ENCODE assay signal across 9 cellular contexts in the genomic region with DNA sequence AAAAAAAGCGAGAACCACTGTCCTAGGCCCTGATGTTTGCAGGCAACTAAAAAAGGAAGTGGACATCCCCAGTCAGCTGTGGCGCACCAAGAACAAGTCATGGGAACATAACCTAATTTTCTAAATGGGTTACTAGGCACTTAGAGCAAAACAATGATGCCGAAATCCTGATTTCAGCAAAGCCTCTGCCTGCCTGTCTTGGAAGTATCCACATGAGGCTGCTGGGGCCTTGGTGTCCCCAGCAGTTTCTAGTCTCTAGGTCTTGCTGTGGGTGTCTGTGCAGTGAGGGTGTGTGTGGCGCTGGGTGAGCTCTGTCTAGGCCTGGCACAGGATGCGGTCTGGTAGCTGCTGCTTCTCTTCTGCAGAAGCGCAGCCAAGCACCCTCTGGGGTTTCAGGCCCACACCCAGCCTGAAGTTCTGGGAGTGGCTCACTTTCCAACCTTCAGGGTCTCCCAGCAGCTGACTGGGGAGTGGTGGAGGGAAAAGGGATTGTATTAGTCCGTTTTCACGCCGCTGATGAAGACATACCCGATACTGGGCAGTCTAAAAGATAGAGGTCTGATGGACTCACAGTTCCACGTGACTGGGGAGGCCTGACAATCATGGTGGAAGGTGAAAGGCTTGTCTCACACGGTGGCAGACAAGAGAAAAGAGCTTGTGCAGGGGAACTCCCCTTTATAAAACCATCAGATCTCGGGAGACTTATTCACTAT. TPM values are rescaled to one million over a fixed set of nuclear protein-coding genes. Genes with fewer than 3 reads are reported as not detected.
DNase-seq lines count a peak whose midpoint lies in the region; ATAC-seq lines count a peak whose summit lies in the region.
"Had no signal": no experiment of that assay in that cellular context is flagged by ENCODE, and none has a peak within 500 bp of the region (broad histone marks: within the 10 kb centered on the region; RNA-seq: fewer than 3 reads in every experiment).

No MANE protein-coding gene starts in this region.

- peak; percentile 26 for DNase-seq in SKM-1 treated with dmso at 0.1 percent for 144 hours (lab: John Stamatoyannopoulos, UW; ENCODE audit: unreplicated experiment)
- no peak for DNase-seq in SKM-1 (lab: John Stamatoyannopoulos, UW; ENCODE audit: unreplicated experiment)
- peak; percentile 32 for DNase-seq in activated T-cell treated with anti-CD3 and anti-CD28 coated beads for 24 hours (ENCODE audit: low read depth)
- peak; percentile 22 for DNase-seq in naive B cell
- DNase-seq in stimulated activated naive CD8-positive, alpha-beta T cell treated with anti-CD3 and anti-CD28 coated beads, Interleukin-15, Interleukin-2, amounts not matched to agents 100 U/mL and 50 U/mL, for 24 hours, result peak; percentile 56
- no peak for DNase-seq in midbrain (lab: John Stamatoyannopoulos, UW)

- peaks cover 6 to 31% (median 14%) of the 10 kb centered on the region in 3 donors for H3K4me1 Mint-ChIP-seq in naive B cell

- no peaks in the 10 kb centered on the region for H3K36me3 Mint-ChIP-seq in naive B cell

- peak; percentile 87 to 95 for ATAC-seq in naive B cell (ENCODE audit: low read depth in 2 of 2)
- peak; percentile 86 for ATAC-seq in stimulated activated naive CD8-positive, alpha-beta T cell treated with anti-CD3 and anti-CD28 coated beads, Interleukin-15, Interleukin-2, amounts not matched to agents 100 U/mL and 50 U/mL, for 24 hours
- no peak for ATAC-seq in HG03095 (IDR thresholded peaks at IDR 0.05; ENCODE audit: unreplicated experiment)
- no peak for ATAC-seq in HG02571 (IDR thresholded peaks at IDR 0.05; ENCODE audit: unreplicated experiment)

- H3K27ac Mint-ChIP-seq in naive B cell, result peak overlapping the region; percentile 66 to 95 (median 90)
- H3K27ac Mint-ChIP-seq: progenitor cell of endocrine pancreas had no signal

- peaks cover 0 to 2% (median 0%) of the 10 kb centered on the region in 7 donors for H3K9me3 Mint-ChIP-seq in naive B cell

- H3K4me3 Mint-ChIP-seq in naive B cell, result peak overlapping the region in 3 of 8 donors; percentile 27 to 79 (median 32)

- H3K27me3 Mint-ChIP-seq in naive B cell, result no peaks in the 10 kb centered on the region
- H3K27me3 Mint-ChIP-seq: progenitor cell of endocrine pancreas had no signal

RNA-seq across cellular contexts. Expression of a gene that starts 21.1 kb away (rescaled TPM):
- not detected for polyA plus RNA-seq in naive B cell (ENCODE audit: low read depth in 6 of 6)

Comparison
In these comparisons a context has a peak if more than half of its experiments do, and no peak if none do; other contexts are left out.
1. DNase-seq: peak in SKM-1 treated with dmso at 0.1 percent for 144 hours (single experiment), activated T-cell treated with anti-CD3 and anti-CD28 coated beads for 24 hours (single experiment), naive B cell (single experiment) and stimulated activated naive CD8-positive, alpha-beta T cell treated with anti-CD3 and anti-CD28 coated beads, Interleukin-15, Interleukin-2, amounts not matched to agents 100 U/mL and 50 U/mL, for 24 hours (single experiment); none in SKM-1 (single experiment) and midbrain (single experiment).
2. ATAC-seq: peak in naive B cell (2 of 2) and stimulated activated naive CD8-positive, alpha-beta T cell treated with anti-CD3 and anti-CD28 coated beads, Interleukin-15, Interleukin-2, amounts not matched to agents 100 U/mL and 50 U/mL, for 24 hours (single experiment); none in HG03095 (single experiment) and HG02571 (single experiment).